Comparison of ENCODE assay signal across 7 cellular contexts in the genomic region with DNA sequence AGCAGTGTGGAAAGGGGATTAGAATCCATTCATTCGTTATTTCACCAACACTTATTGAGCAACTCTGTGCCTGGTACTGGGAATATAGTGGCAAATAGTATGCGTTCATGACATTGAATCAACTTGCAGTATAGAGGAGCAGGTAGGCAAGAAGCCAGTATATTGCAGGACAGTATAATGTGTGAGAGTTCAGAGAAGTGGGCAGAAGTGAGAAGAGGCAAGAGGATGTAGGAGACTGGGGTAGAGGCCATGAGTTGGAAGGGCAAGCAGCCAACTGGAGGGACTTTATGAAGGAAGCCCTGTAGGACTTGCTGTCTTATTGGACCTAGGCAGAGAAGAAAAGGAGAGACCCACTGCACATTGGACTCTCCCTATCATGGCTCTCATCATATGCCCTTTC. TPM values are rescaled to one million over a fixed set of nuclear protein-coding genes. Genes with fewer than 3 reads are reported as not detected.
"Had no signal": no experiment of that assay in that cellular context is flagged by ENCODE, and none has a peak within 500 bp of the region (broad histone marks: within the 10 kb centered on the region; RNA-seq: fewer than 3 reads in every experiment).

No MANE protein-coding gene starts in this region.

- H3K27ac ChIP-seq: HL-60 had no signal

- ATAC-seq: GM23338, HepG2, K562 had no signal

- DNase-seq: H9, HCEC 1CT had no signal

- H3K4me3 ChIP-seq: GM23338, K562 had no signal

RNA-seq across cellular contexts. Expression of gene HSD17B2, which starts 12.3 kb away (rescaled TPM):
- total RNA-seq: GM23338, H1, H9, K562 had no signal

RNA-seq across cellular contexts. Expression of gene SDR42E1, which starts 36.1 kb away (rescaled TPM):
- total RNA-seq: H1, H9 had no signal
